8 cellular contexts compared by ENCODE assay signal in genomic region chr22:17159504-17159951, GRCh38. TPM values are rescaled to one million over a fixed set of nuclear protein-coding genes. Genes with fewer than 3 reads are reported as not detected.
DNase-seq lines count a peak whose midpoint lies in the region; ATAC-seq, FAIRE-seq and TF ChIP-seq lines count a peak whose summit lies in the region.

No MANE protein-coding gene starts in this region.

- CTCF ChIA-PET in A673 (lab: Charles Lee): interaction anchor here (0.7 to 1.4 kb wide), 3 partner anchors 12 to 342 kb away, joined by 3 to 7 read pairs (median 4); no protein-coding TSS in a partner anchor

- no peaks in the 10 kb centered on the region for H3K27me3 ChIP-seq in A673 (replicated peaks; ENCODE audit: insufficient read depth, low read depth, low read length, poor library complexity)
- H3K27me3 ChIP-seq in SJCRH30: no peaks in the 10 kb centered on the region
- H3K27me3 ChIP-seq in astrocyte (ENCODE audit: insufficient read depth, low read length): no peaks in the 10 kb centered on the region
- peaks cover 4% of the 10 kb centered on the region for H3K27me3 ChIP-seq in iPS-15b (ENCODE audit: control insufficient read depth, insufficient read depth, low read length)
- no peaks in the 10 kb centered on the region for H3K27me3 ChIP-seq in skeletal muscle tissue (ENCODE audit: control insufficient read depth in 3 of 3, insufficient read depth in 3 of 3, low read length in 3 of 3)

- no peaks in the 10 kb centered on the region for H3K9me3 Mint-ChIP-seq in astrocyte (ENCODE audit: unreplicated experiment)

- FAIRE-seq in astrocyte (lab: Jason Lieb, UNC): no peak

- BruUV-seq in A673 (replicated peaks; lab: Mats Ljungman, UMichigan): no TSS peak

- peaks cover 35% of the 10 kb centered on the region for H3K79me2 ChIP-seq in astrocyte (ENCODE audit: insufficient read depth, low read length)

- H3K4me3 ChIP-seq in A673 (ENCODE audit: low read depth, low read length, poor library complexity, severe bottlenecking) (peak overlapping the region; percentile 84), SJCRH30 (peak overlapping the region; percentile 79), astrocyte (ENCODE audit: insufficient read depth, low read depth, low read length) (peak overlapping the region; percentile 71), iPS-15b (ENCODE audit: low read depth, low read length) (peak overlapping the region; percentile 74), skeletal muscle tissue (ENCODE audit: low read length in 3 of 3) (peak overlapping the region; percentile 81 to 88 (median 88))

- intact Hi-C loops in A673 (cut with micrococcal nuclease; ENCODE audit: unreplicated experiment): no loop called here

- H3K4me2 ChIP-seq in astrocyte (ENCODE audit: low read length): peak overlapping the region; percentile 93

- POLR2A ChIA-PET in A673 (lab: Charles Lee; ENCODE audit: low non-redundant PET): no interaction called here

- H3K27ac Mint-ChIP-seq in astrocyte (ENCODE audit: unreplicated experiment): no peak overlapping the region

- H3K27ac ChIP-seq in A673 (ENCODE audit: low read depth, low read length, poor library complexity, severe bottlenecking) (peak overlapping the region; percentile 93), SJCRH30 (peak overlapping the region; percentile 43), astrocyte (ENCODE audit: low read depth, low read length) (peak overlapping the region; percentile 54), skeletal muscle tissue (ENCODE audit: low read depth, low read length) (peak overlapping the region; percentile 85)

- H3K4me3 Mint-ChIP-seq in astrocyte (ENCODE audit: unreplicated experiment): peak overlapping the region; percentile 91

- peaks cover 4% of the 10 kb centered on the region for H3K4me1 Mint-ChIP-seq in astrocyte (ENCODE audit: low read depth, unreplicated experiment)

- H3K36me3 ChIP-seq in A673 (ENCODE audit: insufficient read depth, low read length, poor library complexity, severe bottlenecking) (peaks cover 4% of the 10 kb centered on the region), SJCRH30 (peaks cover 6% of the 10 kb centered on the region; the same call in 1 of the 2 replicates), astrocyte (ENCODE audit: insufficient read depth, low read length) (no peaks in the 10 kb centered on the region), iPS-15b (ENCODE audit: control insufficient read depth, insufficient read depth, low read length) (no peaks in the 10 kb centered on the region), skeletal muscle tissue (ENCODE audit: control insufficient read depth in 3 of 3, insufficient read depth in 3 of 3, low read length in 3 of 3) (no peaks in the 10 kb centered on the region)

- H3K9ac ChIP-seq in astrocyte (ENCODE audit: low read length) (peak overlapping the region; percentile 83), iPS-15b (ENCODE audit: low read depth, low read length) (no peak overlapping the region), skeletal muscle tissue (ENCODE audit: low read depth in 1 of 3, low read length in 3 of 3) (peak overlapping the region; percentile 83 to 93 (median 90))

- peaks cover 2% of the 10 kb centered on the region for H3K36me3 Mint-ChIP-seq in astrocyte (ENCODE audit: low read depth, unreplicated experiment)

- H3K4me1 ChIP-seq in A673 (ENCODE audit: insufficient read depth, low read length, poor library complexity, severe bottlenecking) (peaks cover 5% of the 10 kb centered on the region), SJCRH30 (no peaks in the 10 kb centered on the region), astrocyte (ENCODE audit: insufficient read depth, low read length) (peaks cover 11% of the 10 kb centered on the region), iPS-15b (ENCODE audit: control insufficient read depth, insufficient read depth, low read length) (peaks cover 4% of the 10 kb centered on the region), skeletal muscle tissue (ENCODE audit: control insufficient read depth in 3 of 3, insufficient read depth in 3 of 3, low read length in 3 of 3) (peaks cover 28 to 29% (median 29%) of the 10 kb centered on the region in 3 donors)

- ATAC-seq in GM18858 (IDR thresholded peaks at IDR 0.05; ENCODE audit: unreplicated experiment): peak; percentile 7
- peak; percentile 29 for ATAC-seq in HG03378 (IDR thresholded peaks at IDR 0.05; ENCODE audit: unreplicated experiment)

- H4K20me1 ChIP-seq in astrocyte (ENCODE audit: insufficient read depth, low read length): peaks cover 25% of the 10 kb centered on the region

- H3K9me3 ChIP-seq in A673 (ENCODE audit: low read depth, low read length, poor library complexity, severe bottlenecking) (no peaks in the 10 kb centered on the region), SJCRH30 (replicated peaks) (no peaks in the 10 kb centered on the region), astrocyte (ENCODE audit: insufficient read depth, low read depth, low read length) (no peaks in the 10 kb centered on the region), iPS-15b (ENCODE audit: control insufficient read depth, insufficient read depth, low read length) (no peaks in the 10 kb centered on the region), skeletal muscle tissue (ENCODE audit: control insufficient read depth in 3 of 3, low read length in 3 of 3) (no peaks in the 10 kb centered on the region)

- H2AFZ ChIP-seq in astrocyte (ENCODE audit: low read depth, low read length): peak overlapping the region; percentile 99

- H3K27me3 Mint-ChIP-seq in astrocyte (ENCODE audit: low read depth, unreplicated experiment): no peaks in the 10 kb centered on the region

- TF ChIP-seq CTCF in A673 (conservative IDR thresholded peaks at IDR 0.05; ENCODE audit: low read depth, low read length) (no peak), astrocyte (IDR thresholded peaks at IDR 0.05; ENCODE audit: insufficient read depth, low read depth, low read length) (no peak)

- DNase-seq in A673 (ENCODE audit: low spot score): peak; percentile 66
- peak in 1 of 2 experiments; percentile 11 for DNase-seq in SJCRH30
- peak; percentile 49 for DNase-seq in astrocyte (ENCODE audit: low read depth)
- no peak for DNase-seq in Kasumi-1 (lab: John Stamatoyannopoulos, UW)

RNA-seq across cellular contexts. Expression of gene HDHD5, which starts 0.5 kb away (rescaled TPM):
- 59.4 and 61.6 TPM in 2 replicates for total RNA-seq in A673 (2021)
- total RNA-seq in SJCRH30 (2014; rRNA removed; shearing (Covaris generic)): 48.3 and 48.7 TPM in 2 replicates
- 27.6 and 28.8 TPM in 2 replicates for total RNA-seq in astrocyte
- 42.8 TPM for total RNA-seq in skeletal muscle tissue

RNA-seq across cellular contexts. Expression of gene TMEM121B, which starts 38.4 kb away (rescaled TPM):
- total RNA-seq in A673 (2021): 2.5 and 3.0 TPM in 2 replicates
- 1.8 and 1.9 TPM in 2 replicates for total RNA-seq in SJCRH30 (2014; rRNA removed; shearing (Covaris generic))
- 1.6 and 1.9 TPM in 2 replicates for total RNA-seq in astrocyte
- 2.6 TPM for total RNA-seq in skeletal muscle tissue

RNA-seq across cellular contexts. Expression of gene ADA2, which starts 59.7 kb away (rescaled TPM):
- total RNA-seq in A673 (2021) (4.1 and 4.9 TPM in 2 replicates), astrocyte (5.0 and 6.4 TPM in 2 replicates), skeletal muscle tissue (5.7 TPM)
- total RNA-seq in SJCRH30 (2014; rRNA removed; shearing (Covaris generic)): 0.10 and 0.28 TPM in 2 replicates

Comparison
In these comparisons a context has a peak if more than half of its experiments do, and no peak if none do; other contexts are left out.
1. DNase-seq: peak in A673 (single experiment) and astrocyte (single experiment); none in Kasumi-1 (0 of 2).
2. H3K27ac ChIP-seq: peak in every context shown above with its lines; median percentile 93 in A673; 85 in skeletal muscle tissue; 54 in astrocyte; 43 in SJCRH30.
3. Peak in every context shown above with its lines, with median percentiles within 50 percentile points of each other: H3K4me3 ChIP-seq.